Comparison of ENCODE assay signal across 9 cellular contexts in the genomic region with DNA sequence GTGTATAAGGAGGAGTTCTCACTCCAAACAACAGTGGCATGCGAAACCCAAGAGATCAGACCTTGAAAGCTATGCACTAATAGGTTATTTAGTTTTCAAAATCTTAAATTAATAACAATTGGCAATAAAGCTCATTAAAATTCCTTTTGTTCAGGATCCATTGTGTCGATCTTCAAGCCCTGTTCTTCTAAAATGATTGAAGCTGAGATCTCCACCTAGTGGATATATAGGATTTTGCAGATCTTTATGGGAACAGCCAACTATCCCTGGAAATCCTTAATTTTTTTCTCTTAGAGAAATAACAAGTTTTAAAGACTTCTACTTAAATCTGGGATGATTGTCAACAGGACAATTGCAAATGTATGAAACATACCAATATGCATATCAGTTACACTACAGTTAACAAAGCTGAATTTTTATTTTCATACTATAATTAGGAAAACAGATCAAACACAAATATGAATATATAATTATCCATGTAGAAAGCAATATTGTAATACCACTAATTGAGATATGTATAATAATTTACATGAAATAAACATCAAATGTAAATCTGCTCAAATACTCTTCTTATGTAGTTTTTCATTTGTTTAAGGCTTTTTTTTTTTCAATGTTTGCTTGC. TPM values are rescaled to one million over a fixed set of nuclear protein-coding genes. Genes with fewer than 3 reads are reported as not detected.
A peak's percentile ranks its signal among the peaks of the same experiment; 100 is the strongest.
DNase-seq lines count a peak whose midpoint lies in the region; ATAC-seq, FAIRE-seq and TF ChIP-seq lines count a peak whose summit lies in the region.
"Had no signal": no experiment of that assay in that cellular context is flagged by ENCODE, and none has a peak within 500 bp of the region (broad histone marks: within the 10 kb centered on the region; RNA-seq: fewer than 3 reads in every experiment).

No MANE protein-coding gene starts in this region.

- DNase-seq in A172 (ENCODE audit: low spot score) (peak; percentile 14), NCI-H1092 (lab: John Stamatoyannopoulos, UW) (peak; percentile 12), glutamatergic neuron (no peak), testis (no peak)
- no peak for DNase-seq in activated CD8-positive, alpha-beta memory T cell treated with anti-CD3 and anti-CD28 coated beads for 24 hours

- H3K36me3 ChIP-seq in testis (ENCODE audit: low read depth, missing control alignments), result no peaks in the 10 kb centered on the region

- H3K27ac ChIP-seq in testis, result no peak overlapping the region

- TF ChIP-seq POLR2A in testis (IDR thresholded peaks at IDR 0.05), result no peak

- no peak overlapping the region for H3K4me3 Mint-ChIP-seq in glutamatergic neuron (ENCODE audit: unreplicated experiment)
- H3K4me3 Mint-ChIP-seq: activated naive CD8-positive, alpha-beta T cell had no signal

- intact Hi-C loops in testis (cut with DNase I; ENCODE audit: low total_unique reads), result no loop called here

- FAIRE-seq in TTC549 (lab: Jason Lieb, UNC), result peak; percentile 80

- no peak overlapping the region for H3K4me3 ChIP-seq in testis

- H3K36me3 Mint-ChIP-seq in glutamatergic neuron (ENCODE audit: unreplicated experiment), result no peaks in the 10 kb centered on the region
- H3K36me3 Mint-ChIP-seq: activated naive CD8-positive, alpha-beta T cell had no signal

- TF ChIP-seq CTCF in glutamatergic neuron (IDR thresholded peaks at IDR 0.05; ENCODE audit: partially characterized antibody, unreplicated experiment), result peak; percentile 80
- peak in 2 of 3 experiments; percentile 56 to 69 for TF ChIP-seq CTCF in testis (IDR thresholded peaks at IDR 0.05)

- H3K9me3 Mint-ChIP-seq in glutamatergic neuron (ENCODE audit: unreplicated experiment), result no peaks in the 10 kb centered on the region

- H3K4me1 ChIP-seq in testis, result peaks cover 4% of the 10 kb centered on the region

- peaks cover 9% of the 10 kb centered on the region for H3K4me1 Mint-ChIP-seq in glutamatergic neuron (ENCODE audit: low read depth, unreplicated experiment)

- WGBS in testis, 2 donors, result 31 to 33% methylated on average over 2 of the region's 2 CpGs

- no peaks in the 10 kb centered on the region for H3K27me3 Mint-ChIP-seq in glutamatergic neuron (ENCODE audit: unreplicated experiment)
- H3K27me3 Mint-ChIP-seq: activated naive CD8-positive, alpha-beta T cell had no signal

- no peaks in the 10 kb centered on the region for H3K27me3 ChIP-seq in testis

- H3K9me3 ChIP-seq in testis, result no peaks in the 10 kb centered on the region

- ATAC-seq in GM18498 (IDR thresholded peaks at IDR 0.05; ENCODE audit: unreplicated experiment) (peak; percentile 59), GM21529 (IDR thresholded peaks at IDR 0.05; ENCODE audit: unreplicated experiment) (no peak)

- no peak overlapping the region for H3K27ac Mint-ChIP-seq in glutamatergic neuron (ENCODE audit: unreplicated experiment)
- H3K27ac Mint-ChIP-seq: activated naive CD8-positive, alpha-beta T cell had no signal

RNA-seq across cellular contexts. Expression of gene LRRC53, which starts 43.3 kb away (rescaled TPM):
- not detected in 2 replicates for total RNA-seq in A172 (2014; rRNA removed; shearing (Covaris generic))
- 0.42 TPM for total RNA-seq in glutamatergic neuron (ENCODE audit: unreplicated experiment)
- total RNA-seq in testis, result under 1 TPM in 1 of 2 donors, not detected in 1; 0.08 TPM
- not detected for polyA plus RNA-seq in testis (ENCODE audit: insufficient read depth, low read depth, low replicate concordance)

Comparison
In these comparisons a context has a peak if more than half of its experiments do, and no peak if none do; other contexts are left out.
1. DNase-seq: peak in A172 (single experiment) and NCI-H1092 (single experiment); none in glutamatergic neuron (single experiment), testis (single experiment) and activated CD8-positive, alpha-beta memory T cell treated with anti-CD3 and anti-CD28 coated beads for 24 hours (single experiment).